Comparison of ENCODE assay signal across 10 cellular contexts in the genomic region with DNA sequence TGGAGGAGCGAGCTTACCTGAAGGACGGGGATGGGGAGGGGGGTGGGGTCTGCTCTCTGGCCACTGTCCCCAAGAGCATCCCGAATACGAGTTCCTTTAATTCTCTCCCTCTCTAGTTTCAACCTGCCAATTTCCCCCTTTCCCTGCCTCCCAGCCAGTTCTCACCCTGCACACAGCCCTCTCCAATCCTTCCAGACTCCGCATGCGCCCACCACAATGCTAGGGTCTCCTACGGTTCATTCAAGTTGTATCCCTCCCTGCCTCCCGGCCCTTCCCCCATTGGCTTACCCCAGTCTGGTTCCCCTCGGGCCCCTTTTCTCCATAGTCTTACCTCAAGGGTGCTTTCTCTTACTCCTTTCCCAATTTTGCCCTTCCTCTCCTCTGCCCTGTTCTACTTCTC. TPM values are rescaled to one million over a fixed set of nuclear protein-coding genes. Genes with fewer than 3 reads are reported as not detected.
DNase-seq lines count a peak whose midpoint lies in the region; ATAC-seq and TF ChIP-seq lines count a peak whose summit lies in the region.
"Had no signal": no experiment of that assay in that cellular context is flagged by ENCODE, and none has a peak within 500 bp of the region (broad histone marks: within the 10 kb centered on the region; RNA-seq: fewer than 3 reads in every experiment).

No MANE protein-coding gene starts in this region.

- H3K36me3 ChIP-seq in heart right ventricle, result peaks cover 0 to 13% (median 0%) of the 10 kb centered on the region in 9 donors
- H3K36me3 ChIP-seq in muscle layer of colon (ENCODE audit: insufficient read depth, low read length), result no peaks in the 10 kb centered on the region
- peaks cover 0 to 10% of the 10 kb centered on the region in 2 donors for H3K36me3 ChIP-seq in vagina

- peak overlapping the region; percentile 79 to 97 (median 90) for H3K27ac ChIP-seq in heart right ventricle
- peak overlapping the region; percentile 93 to 99 for H3K27ac ChIP-seq in coronary artery
- peak overlapping the region; percentile 90 for H3K27ac ChIP-seq in muscle layer of colon (ENCODE audit: low read depth, low read length)
- peak overlapping the region; percentile 84 for H3K27ac ChIP-seq in vagina

- H3K27me3 ChIP-seq in heart right ventricle (peaks cover 0 to 4% (median 0%) of the 10 kb centered on the region in 7 donors), muscle layer of colon (ENCODE audit: control insufficient read depth in 1 of 2, insufficient read depth in 2 of 2, low read length in 2 of 2) (no peaks in the 10 kb centered on the region), vagina (no peaks in the 10 kb centered on the region)

- H3K4me3 ChIP-seq in heart right ventricle (peak overlapping the region; percentile 28 to 82 (median 66)), coronary artery (peak overlapping the region; percentile 88), muscle layer of colon (ENCODE audit: low read depth in 1 of 2, low read length in 2 of 2) (peak overlapping the region in 1 of 2 donors; percentile 75), vagina (peak overlapping the region; percentile 58 to 70)

- intact Hi-C loops in heart right ventricle (cut with DNase I), result loop anchor here in 5 of 10 donors (2.0 to 5.0 kb wide), 4 partner anchors 16 to 59 kb away; a partner anchor contains a TSS
- intact Hi-C loops in Right ventricle myocardium inferior (cut with DNase I), result loop anchor here (2.0 to 10.0 kb wide), 2 partner anchors 18 to 52 kb away; a partner anchor contains a TSS
- intact Hi-C loops in vagina (cut with DNase I), result loop anchor here (10.0 kb wide), 1 partner anchor 52 kb away; no protein-coding TSS in a partner anchor

- ATAC-seq in heart right ventricle (no peak), Right ventricle myocardium inferior (no peak)

- H3K9ac ChIP-seq in muscle layer of colon (ENCODE audit: low read length), result peak overlapping the region; percentile 57

- no peak for TF ChIP-seq POLR2A in vagina (IDR thresholded peaks at IDR 0.05)

- 50 to 51% methylated on average over 9 of the region's 9 CpGs for WGBS in heart right ventricle, 2 donors

- DNase-seq in heart right ventricle (no peak), Right ventricle myocardium inferior (ENCODE audit: missing footprints) (no peak), coronary artery (ENCODE audit: low spot score) (no peak), vagina (ENCODE audit: extremely low spot score in 2 of 2) (no peak), SW480 (ENCODE audit: low spot score) (no peak), GM19240 (ENCODE audit: insufficient read length, low spot score) (no peak)
- DNase-seq in stimulated activated CD4-positive, alpha-beta T cell treated with anti-CD3 and anti-CD28 coated beads, Interleukin-2, amount 100 ng/mL, for 48 hours, result no peak
- DNase-seq: stimulated activated CD4-positive, alpha-beta T cell treated with anti-CD3 and anti-CD28 coated beads, Interleukin-1b, Interleukin-23, amount 100 ng/mL, for 48 hours had no signal

- TF ChIP-seq CTCF in heart right ventricle (IDR thresholded peaks at IDR 0.05), result no peak
- TF ChIP-seq CTCF in coronary artery (IDR thresholded peaks at IDR 0.05), result no peak
- no peak for TF ChIP-seq CTCF in vagina (IDR thresholded peaks at IDR 0.05)

- H3K4me1 ChIP-seq in heart right ventricle (peaks cover 10 to 50% (median 40%) of the 10 kb centered on the region in 9 donors), muscle layer of colon (ENCODE audit: insufficient read depth, low read length) (peaks cover 16% of the 10 kb centered on the region), vagina (peaks cover 39% of the 10 kb centered on the region)

- H3K9me3 ChIP-seq in heart right ventricle, result no peaks in the 10 kb centered on the region
- no peaks in the 10 kb centered on the region for H3K9me3 ChIP-seq in muscle layer of colon (ENCODE audit: low read length)
- no peaks in the 10 kb centered on the region for H3K9me3 ChIP-seq in vagina

RNA-seq across cellular contexts. Expression of a gene that starts 0.7 kb away (rescaled TPM):
- total RNA-seq in heart right ventricle (10 to 100 TPM; 27.0 to 75.6 (median 37.7) TPM), Right ventricle myocardium inferior (54.3 TPM), vagina (684 TPM)
- polyA plus RNA-seq in heart right ventricle, result 100 to 1,000 TPM in 1 of 2 donors, 10 to 100 TPM in 1; 61.5 to 182 TPM

RNA-seq across cellular contexts. Expression of a gene that starts 6.5 kb away (rescaled TPM):
- total RNA-seq in heart right ventricle, result not detected
- polyA plus RNA-seq in heart right ventricle, result under 1 TPM in 1 of 2 donors, not detected in 1; 0.03 TPM
- total RNA-seq in Right ventricle myocardium inferior, result not detected
- total RNA-seq in vagina, result 0.74 TPM
- total RNA-seq: bronchial epithelial cell had no signal

RNA-seq across cellular contexts. Expression of a gene that starts 17.6 kb away (rescaled TPM):
- total RNA-seq in heart right ventricle, result 10 to 100 TPM; 40.9 to 63.0 (median 47.4) TPM
- 10 to 100 TPM; 20.5 to 63.9 TPM for polyA plus RNA-seq in heart right ventricle
- 41.0 TPM for total RNA-seq in Right ventricle myocardium inferior
- 27.0 TPM for total RNA-seq in vagina

RNA-seq across cellular contexts. Expression of a gene that starts 46.9 kb away (rescaled TPM):
- 100 to 1,000 TPM in 3 of 10 donors, 10 to 100 TPM in 7; 60.6 to 139 (median 77.1) TPM for total RNA-seq in heart right ventricle
- 100 to 1,000 TPM in 1 of 2 donors, 10 to 100 TPM in 1; 68.1 to 364 TPM for polyA plus RNA-seq in heart right ventricle
- 122 TPM for total RNA-seq in Right ventricle myocardium inferior
- 235 TPM for total RNA-seq in vagina
